ENCODE assay signal across 1 cellular context in the genomic region with DNA sequence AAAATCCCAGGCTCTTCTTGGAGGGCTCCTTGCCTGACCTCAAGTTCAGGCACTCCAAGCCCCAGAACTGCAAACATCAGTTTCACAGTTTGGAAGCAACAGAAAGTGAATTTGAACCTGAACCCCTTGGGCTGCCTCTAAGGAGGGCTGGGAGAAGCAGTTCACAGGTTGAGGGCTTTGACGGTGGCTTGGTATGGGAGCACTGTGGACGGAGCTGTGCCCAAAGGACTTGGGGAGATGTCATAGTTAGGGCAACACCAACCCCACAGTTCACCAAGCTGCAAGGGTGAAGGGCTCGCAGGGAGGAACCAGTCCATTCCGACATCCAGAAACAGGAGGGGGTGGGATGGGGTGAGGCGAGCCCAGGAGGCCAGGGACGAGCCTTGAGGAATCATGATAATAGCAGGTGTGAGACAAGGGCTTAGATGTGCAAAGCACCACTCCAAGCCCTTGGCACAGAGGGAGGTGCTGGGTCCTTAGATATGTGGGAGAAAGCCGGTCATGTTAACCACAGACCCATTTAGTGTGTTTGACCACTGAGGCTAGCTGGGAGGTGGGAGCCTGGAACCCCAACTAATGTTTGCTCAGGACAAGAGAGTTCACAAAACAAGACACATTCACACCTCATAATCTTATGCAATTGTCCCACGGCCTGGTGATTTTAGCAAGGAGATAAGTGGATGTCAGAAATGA.
TF ChIP-seq lines count a peak whose summit lies in the region.

No MANE protein-coding gene starts in this region.

TF ChIP-seq in HepG2, 621 proteins besides CTCF, POLR2A, EP300 and RAD21 (continued from another document and continues in another):
- TF ChIP-seq, protein P1, sequence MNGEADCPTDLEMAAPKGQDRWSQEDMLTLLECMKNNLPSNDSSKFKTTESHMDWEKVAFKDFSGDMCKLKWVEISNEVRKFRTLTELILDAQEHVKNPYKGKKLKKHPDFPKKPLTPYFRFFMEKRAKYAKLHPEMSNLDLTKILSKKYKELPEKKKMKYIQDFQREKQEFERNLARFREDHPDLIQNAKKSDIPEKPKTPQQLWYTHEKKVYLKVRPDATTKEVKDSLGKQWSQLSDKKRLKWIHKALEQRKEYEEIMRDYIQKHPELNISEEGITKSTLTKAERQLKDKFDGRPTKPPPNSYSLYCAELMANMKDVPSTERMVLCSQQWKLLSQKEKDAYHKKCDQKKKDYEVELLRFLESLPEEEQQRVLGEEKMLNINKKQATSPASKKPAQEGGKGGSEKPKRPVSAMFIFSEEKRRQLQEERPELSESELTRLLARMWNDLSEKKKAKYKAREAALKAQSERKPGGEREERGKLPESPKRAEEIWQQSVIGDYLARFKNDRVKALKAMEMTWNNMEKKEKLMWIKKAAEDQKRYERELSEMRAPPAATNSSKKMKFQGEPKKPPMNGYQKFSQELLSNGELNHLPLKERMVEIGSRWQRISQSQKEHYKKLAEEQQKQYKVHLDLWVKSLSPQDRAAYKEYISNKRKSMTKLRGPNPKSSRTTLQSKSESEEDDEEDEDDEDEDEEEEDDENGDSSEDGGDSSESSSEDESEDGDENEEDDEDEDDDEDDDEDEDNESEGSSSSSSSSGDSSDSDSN (CRISPR knock-in tag; IDR thresholded peaks at IDR 0.05) = peak; percentile 34; the same call in 1 of the 2 replicates
- TF ChIP-seq, protein P2, sequence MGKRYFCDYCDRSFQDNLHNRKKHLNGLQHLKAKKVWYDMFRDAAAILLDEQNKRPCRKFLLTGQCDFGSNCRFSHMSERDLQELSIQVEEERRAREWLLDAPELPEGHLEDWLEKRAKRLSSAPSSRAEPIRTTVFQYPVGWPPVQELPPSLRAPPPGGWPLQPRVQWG (CRISPR knock-in tag; IDR thresholded peaks at IDR 0.05; ENCODE audit: borderline replicate concordance, low read depth) = no peak
- peak; percentile 49; the same call in 1 of the 2 replicates for TF ChIP-seq KDM2A (CRISPR knock-in tag; IDR thresholded peaks at IDR 0.05; ENCODE audit: borderline replicate concordance, low read depth)
- no peak for TF ChIP-seq ZNF761 (CRISPR knock-in tag; conservative IDR thresholded peaks at IDR 0.05)
- TF ChIP-seq NR2C2 (CRISPR knock-in tag; IDR thresholded peaks at IDR 0.05; ENCODE audit: borderline replicate concordance) = no peak
- TF ChIP-seq, protein P3, sequence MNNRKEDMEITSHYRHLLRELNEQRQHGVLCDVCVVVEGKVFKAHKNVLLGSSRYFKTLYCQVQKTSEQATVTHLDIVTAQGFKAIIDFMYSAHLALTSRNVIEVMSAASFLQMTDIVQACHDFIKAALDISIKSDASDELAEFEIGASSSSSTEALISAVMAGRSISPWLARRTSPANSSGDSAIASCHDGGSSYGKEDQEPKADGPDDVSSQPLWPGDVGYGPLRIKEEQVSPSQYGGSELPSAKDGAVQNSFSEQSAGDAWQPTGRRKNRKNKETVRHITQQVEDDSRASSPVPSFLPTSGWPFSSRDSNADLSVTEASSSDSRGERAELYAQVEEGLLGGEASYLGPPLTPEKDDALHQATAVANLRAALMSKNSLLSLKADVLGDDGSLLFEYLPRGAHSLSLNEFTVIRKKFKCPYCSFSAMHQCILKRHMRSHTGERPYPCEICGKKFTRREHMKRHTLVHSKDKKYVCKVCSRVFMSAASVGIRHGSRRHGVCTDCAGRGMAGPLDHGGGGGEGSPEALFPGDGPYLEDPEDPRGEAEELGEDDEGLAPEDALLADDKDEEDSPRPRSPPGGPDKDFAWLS (CRISPR knock-in tag; IDR thresholded peaks at IDR 0.05; ENCODE audit: borderline replicate concordance) = peak; percentile 90; the same call in 1 of the 2 replicates
- no peak for TF ChIP-seq KLF9 (CRISPR knock-in tag; IDR thresholded peaks at IDR 0.05; ENCODE audit: low read depth)
- TF ChIP-seq, protein P4, sequence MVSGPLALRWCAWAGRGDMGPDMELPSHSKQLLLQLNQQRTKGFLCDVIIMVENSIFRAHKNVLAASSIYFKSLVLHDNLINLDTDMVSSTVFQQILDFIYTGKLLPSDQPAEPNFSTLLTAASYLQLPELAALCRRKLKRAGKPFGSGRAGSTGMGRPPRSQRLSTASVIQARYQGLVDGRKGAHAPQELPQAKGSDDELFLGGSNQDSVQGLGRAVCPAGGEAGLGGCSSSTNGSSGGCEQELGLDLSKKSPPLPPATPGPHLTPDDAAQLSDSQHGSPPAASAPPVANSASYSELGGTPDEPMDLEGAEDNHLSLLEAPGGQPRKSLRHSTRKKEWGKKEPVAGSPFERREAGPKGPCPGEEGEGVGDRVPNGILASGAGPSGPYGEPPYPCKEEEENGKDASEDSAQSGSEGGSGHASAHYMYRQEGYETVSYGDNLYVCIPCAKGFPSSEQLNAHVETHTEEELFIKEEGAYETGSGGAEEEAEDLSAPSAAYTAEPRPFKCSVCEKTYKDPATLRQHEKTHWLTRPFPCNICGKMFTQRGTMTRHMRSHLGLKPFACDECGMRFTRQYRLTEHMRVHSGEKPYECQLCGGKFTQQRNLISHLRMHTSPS (CRISPR knock-in tag; IDR thresholded peaks at IDR 0.05; ENCODE audit: low read depth) = peak; percentile 39; the same call in 1 of the 2 replicates
- no peak for TF ChIP-seq ZNF317 (CRISPR knock-in tag; IDR thresholded peaks at IDR 0.05)
- 0 out of 2 replicates have a peak, but pooled peaks have one; percentile 11 for TF ChIP-seq NFKB2 (CRISPR knock-in tag; IDR thresholded peaks at IDR 0.05; ENCODE audit: borderline replicate concordance)
- no peak for TF ChIP-seq ZNF543 (CRISPR knock-in tag; IDR thresholded peaks at IDR 0.05)
- TF ChIP-seq, protein P5, sequence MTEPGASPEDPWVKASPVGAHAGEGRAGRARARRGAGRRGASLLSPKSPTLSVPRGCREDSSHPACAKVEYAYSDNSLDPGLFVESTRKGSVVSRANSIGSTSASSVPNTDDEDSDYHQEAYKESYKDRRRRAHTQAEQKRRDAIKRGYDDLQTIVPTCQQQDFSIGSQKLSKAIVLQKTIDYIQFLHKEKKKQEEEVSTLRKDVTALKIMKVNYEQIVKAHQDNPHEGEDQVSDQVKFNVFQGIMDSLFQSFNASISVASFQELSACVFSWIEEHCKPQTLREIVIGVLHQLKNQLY (CRISPR knock-in tag; IDR thresholded peaks at IDR 0.05) = no peak
- TF ChIP-seq AGO2 (optimal IDR thresholded peaks at IDR 0.05; ENCODE audit: low read depth, low read length) = peak; percentile 32
- TF ChIP-seq REPIN1 (CRISPR knock-in tag; IDR thresholded peaks at IDR 0.05; ENCODE audit: borderline replicate concordance, low read depth) = peak; percentile 94
- TF ChIP-seq CCDC6 (CRISPR knock-in tag; IDR thresholded peaks at IDR 0.05) = peak; percentile 62
- no peak for TF ChIP-seq ZSCAN9 (CRISPR knock-in tag; IDR thresholded peaks at IDR 0.05; ENCODE audit: borderline replicate concordance)
- no peak for TF ChIP-seq ZNF775 (CRISPR knock-in tag; IDR thresholded peaks at IDR 0.05; ENCODE audit: borderline replicate concordance)
- TF ChIP-seq, protein P6, sequence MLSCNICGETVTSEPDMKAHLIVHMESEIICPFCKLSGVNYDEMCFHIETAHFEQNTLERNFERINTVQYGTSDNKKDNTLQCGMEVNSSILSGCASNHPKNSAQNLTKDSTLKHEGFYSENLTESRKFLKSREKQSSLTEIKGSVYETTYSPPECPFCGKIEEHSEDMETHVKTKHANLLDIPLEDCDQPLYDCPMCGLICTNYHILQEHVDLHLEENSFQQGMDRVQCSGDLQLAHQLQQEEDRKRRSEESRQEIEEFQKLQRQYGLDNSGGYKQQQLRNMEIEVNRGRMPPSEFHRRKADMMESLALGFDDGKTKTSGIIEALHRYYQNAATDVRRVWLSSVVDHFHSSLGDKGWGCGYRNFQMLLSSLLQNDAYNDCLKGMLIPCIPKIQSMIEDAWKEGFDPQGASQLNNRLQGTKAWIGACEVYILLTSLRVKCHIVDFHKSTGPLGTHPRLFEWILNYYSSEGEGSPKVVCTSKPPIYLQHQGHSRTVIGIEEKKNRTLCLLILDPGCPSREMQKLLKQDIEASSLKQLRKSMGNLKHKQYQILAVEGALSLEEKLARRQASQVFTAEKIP (CRISPR knock-in tag; IDR thresholded peaks at IDR 0.05; ENCODE audit: borderline replicate concordance) = no peak
- TF ChIP-seq, protein P7, sequence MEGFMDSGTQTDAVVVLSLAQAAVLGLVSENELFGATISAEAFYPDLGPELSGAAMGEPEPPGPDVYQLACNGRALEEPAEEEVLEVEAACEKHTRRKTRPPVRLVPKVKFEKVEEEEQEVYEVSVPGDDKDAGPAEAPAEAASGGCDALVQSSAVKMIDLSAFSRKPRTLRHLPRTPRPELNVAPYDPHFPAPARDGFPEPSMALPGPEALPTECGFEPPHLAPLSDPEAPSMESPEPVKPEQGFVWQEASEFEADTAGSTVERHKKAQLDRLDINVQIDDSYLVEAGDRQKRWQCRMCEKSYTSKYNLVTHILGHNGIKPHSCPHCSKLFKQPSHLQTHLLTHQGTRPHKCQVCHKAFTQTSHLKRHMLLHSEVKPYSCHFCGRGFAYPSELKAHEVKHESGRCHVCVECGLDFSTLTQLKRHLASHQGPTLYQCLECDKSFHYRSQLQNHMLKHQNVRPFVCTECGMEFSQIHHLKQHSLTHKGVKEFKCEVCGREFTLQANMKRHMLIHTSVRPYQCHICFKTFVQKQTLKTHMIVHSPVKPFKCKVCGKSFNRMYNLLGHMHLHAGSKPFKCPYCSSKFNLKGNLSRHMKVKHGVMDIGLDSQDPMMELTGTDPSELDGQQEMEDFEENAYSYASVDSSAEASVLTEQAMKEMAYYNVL (CRISPR knock-in tag; IDR thresholded peaks at IDR 0.05; ENCODE audit: borderline replicate concordance) = no peak; the same call in 1 of the 2 replicates
- TF ChIP-seq CHD2 (IDR thresholded peaks at IDR 0.05; ENCODE audit: low read depth, low read length) = peak; percentile 19; the same call in 1 of the 2 replicates
- no peak for TF ChIP-seq FOSL1 (CRISPR knock-in tag; IDR thresholded peaks at IDR 0.05; ENCODE audit: borderline replicate concordance)
- TF ChIP-seq, protein P8, sequence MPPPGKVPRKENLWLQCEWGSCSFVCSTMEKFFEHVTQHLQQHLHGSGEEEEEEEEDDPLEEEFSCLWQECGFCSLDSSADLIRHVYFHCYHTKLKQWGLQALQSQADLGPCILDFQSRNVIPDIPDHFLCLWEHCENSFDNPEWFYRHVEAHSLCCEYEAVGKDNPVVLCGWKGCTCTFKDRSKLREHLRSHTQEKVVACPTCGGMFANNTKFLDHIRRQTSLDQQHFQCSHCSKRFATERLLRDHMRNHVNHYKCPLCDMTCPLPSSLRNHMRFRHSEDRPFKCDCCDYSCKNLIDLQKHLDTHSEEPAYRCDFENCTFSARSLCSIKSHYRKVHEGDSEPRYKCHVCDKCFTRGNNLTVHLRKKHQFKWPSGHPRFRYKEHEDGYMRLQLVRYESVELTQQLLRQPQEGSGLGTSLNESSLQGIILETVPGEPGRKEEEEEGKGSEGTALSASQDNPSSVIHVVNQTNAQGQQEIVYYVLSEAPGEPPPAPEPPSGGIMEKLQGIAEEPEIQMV (CRISPR knock-in tag; IDR thresholded peaks at IDR 0.05; ENCODE audit: low read depth) = no peak
- TF ChIP-seq ZNF776 (CRISPR knock-in tag; IDR thresholded peaks at IDR 0.05) = no peak
- no peak for TF ChIP-seq ZNF44 (CRISPR knock-in tag; IDR thresholded peaks at IDR 0.05)
- TF ChIP-seq, protein P9, sequence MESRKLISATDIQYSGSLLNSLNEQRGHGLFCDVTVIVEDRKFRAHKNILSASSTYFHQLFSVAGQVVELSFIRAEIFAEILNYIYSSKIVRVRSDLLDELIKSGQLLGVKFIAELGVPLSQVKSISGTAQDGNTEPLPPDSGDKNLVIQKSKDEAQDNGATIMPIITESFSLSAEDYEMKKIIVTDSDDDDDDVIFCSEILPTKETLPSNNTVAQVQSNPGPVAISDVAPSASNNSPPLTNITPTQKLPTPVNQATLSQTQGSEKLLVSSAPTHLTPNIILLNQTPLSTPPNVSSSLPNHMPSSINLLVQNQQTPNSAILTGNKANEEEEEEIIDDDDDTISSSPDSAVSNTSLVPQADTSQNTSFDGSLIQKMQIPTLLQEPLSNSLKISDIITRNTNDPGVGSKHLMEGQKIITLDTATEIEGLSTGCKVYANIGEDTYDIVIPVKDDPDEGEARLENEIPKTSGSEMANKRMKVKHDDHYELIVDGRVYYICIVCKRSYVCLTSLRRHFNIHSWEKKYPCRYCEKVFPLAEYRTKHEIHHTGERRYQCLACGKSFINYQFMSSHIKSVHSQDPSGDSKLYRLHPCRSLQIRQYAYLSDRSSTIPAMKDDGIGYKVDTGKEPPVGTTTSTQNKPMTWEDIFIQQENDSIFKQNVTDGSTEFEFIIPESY (CRISPR knock-in tag; IDR thresholded peaks at IDR 0.05) = 0 out of 2 replicates have a peak, but pooled peaks have one; percentile 10
- no peak for TF ChIP-seq MAFK (conservative IDR thresholded peaks at IDR 0.05 in 1 of 2, IDR thresholded peaks at IDR 0.05 in 1 of 2; ENCODE audit: low read length in 2 of 2)
- TF ChIP-seq, protein P10, sequence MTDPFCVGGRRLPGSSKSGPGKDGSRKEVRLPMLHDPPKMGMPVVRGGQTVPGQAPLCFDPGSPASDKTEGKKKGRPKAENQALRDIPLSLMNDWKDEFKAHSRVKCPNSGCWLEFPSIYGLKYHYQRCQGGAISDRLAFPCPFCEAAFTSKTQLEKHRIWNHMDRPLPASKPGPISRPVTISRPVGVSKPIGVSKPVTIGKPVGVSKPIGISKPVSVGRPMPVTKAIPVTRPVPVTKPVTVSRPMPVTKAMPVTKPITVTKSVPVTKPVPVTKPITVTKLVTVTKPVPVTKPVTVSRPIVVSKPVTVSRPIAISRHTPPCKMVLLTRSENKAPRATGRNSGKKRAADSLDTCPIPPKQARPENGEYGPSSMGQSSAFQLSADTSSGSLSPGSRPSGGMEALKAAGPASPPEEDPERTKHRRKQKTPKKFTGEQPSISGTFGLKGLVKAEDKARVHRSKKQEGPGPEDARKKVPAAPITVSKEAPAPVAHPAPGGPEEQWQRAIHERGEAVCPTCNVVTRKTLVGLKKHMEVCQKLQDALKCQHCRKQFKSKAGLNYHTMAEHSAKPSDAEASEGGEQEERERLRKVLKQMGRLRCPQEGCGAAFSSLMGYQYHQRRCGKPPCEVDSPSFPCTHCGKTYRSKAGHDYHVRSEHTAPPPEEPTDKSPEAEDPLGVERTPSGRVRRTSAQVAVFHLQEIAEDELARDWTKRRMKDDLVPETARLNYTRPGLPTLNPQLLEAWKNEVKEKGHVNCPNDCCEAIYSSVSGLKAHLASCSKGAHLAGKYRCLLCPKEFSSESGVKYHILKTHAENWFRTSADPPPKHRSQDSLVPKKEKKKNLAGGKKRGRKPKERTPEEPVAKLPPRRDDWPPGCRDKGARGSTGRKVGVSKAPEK (CRISPR knock-in tag; IDR thresholded peaks at IDR 0.05; ENCODE audit: borderline replicate concordance) = no peak
